15 cellular contexts compared by ENCODE assay signal in genomic region chr15:80210612-80211554, GRCh38. TPM values are rescaled to one million over a fixed set of nuclear protein-coding genes. Genes with fewer than 3 reads are reported as not detected.
A peak's percentile ranks its signal among the peaks of the same experiment; 100 is the strongest.
DNase-seq lines count a peak whose midpoint lies in the region; ATAC-seq, FAIRE-seq and TF ChIP-seq lines count a peak whose summit lies in the region.
"Had no signal": no experiment of that assay in that cellular context is flagged by ENCODE, and none has a peak within 500 bp of the region (broad histone marks: within the 10 kb centered on the region; RNA-seq: fewer than 3 reads in every experiment).

No MANE protein-coding gene starts in this region.

- CTCF ChIA-PET in HepG2 (lab: Yijun Ruan, JAX; ENCODE audit: low intra/inter-chr PET ratio, low total read pairs), result no interaction called here

- POLR2A ChIA-PET in HepG2 (lab: Yijun Ruan, JAX), result no interaction called here

- BruUV-seq in HepG2 (replicated peaks; lab: Mats Ljungman, UMichigan), result no TSS peak

- H3K27me3 ChIP-seq in GM06990 (replicated peaks; ENCODE audit: control insufficient read depth, insufficient read depth, low read length) (no peaks in the 10 kb centered on the region), OCI-LY3 (ENCODE audit: low read depth, low read length) (peaks cover 21% of the 10 kb centered on the region), HepG2 (ENCODE audit: control insufficient read depth in 1 of 2, insufficient read depth in 2 of 2, low read length in 2 of 2) (no peaks in the 10 kb centered on the region), lower lobe of right lung (ENCODE audit: low read depth) (no peaks in the 10 kb centered on the region)

- TF ChIP-seq RAD21 in HepG2 (CRISPR knock-in tag; IDR thresholded peaks at IDR 0.05), result no peak

- WGBS in HepG2 (ENCODE audit: low lambda C conversion rate), result 76% methylated on average over 12 of the region's 12 CpGs

- DNase-seq in GM06990 (ENCODE audit: extremely low read depth, insufficient read length) (peak; percentile 14), HepG2 (ENCODE audit: low spot score) (no peak), lower lobe of right lung (no peak), hepatic stellate cell (ENCODE audit: low spot score) (no peak)
- no peak for DNase-seq in activated effector memory CD4-positive, alpha-beta T cell treated with anti-CD3 and anti-CD28 coated beads, Interleukin-2, amount 50 U/mL, for 16 hours
- DNase-seq: activated CD4-positive, alpha-beta T cell treated with anti-CD3 and anti-CD28 coated beads, Interleukin-2, amount 50 U/mL, for 4 hours; anterior cingulate cortex; NCI-H510A treated with DMSO at 0.1 percent for 48 hours had no signal

- H3K9ac ChIP-seq in OCI-LY3 (ENCODE audit: low read length) (no peak overlapping the region), HepG2 (ENCODE audit: insufficient read depth, low read depth, low read length) (no peak overlapping the region)

- H2AFZ ChIP-seq in OCI-LY3 (ENCODE audit: low read depth, low read length) (peak overlapping the region; percentile 68), HepG2 (ENCODE audit: low read length) (no peak overlapping the region)

- no peaks in the 10 kb centered on the region for H3K79me2 ChIP-seq in OCI-LY3 (ENCODE audit: low read length)
- H3K79me2 ChIP-seq in HepG2 (ENCODE audit: insufficient read depth, low read length), result no peaks in the 10 kb centered on the region

- H3K27ac ChIP-seq in OCI-LY3 (ENCODE audit: low read length) (no peak overlapping the region), HepG2 (ENCODE audit: extremely low read length, insufficient read depth, low read length) (no peak overlapping the region), lower lobe of right lung (no peak overlapping the region)
- H3K27ac ChIP-seq: neutrophil had no signal

- intact Hi-C loops in HepG2 (cut with micrococcal nuclease; ENCODE audit: unreplicated experiment), result no loop called here
- intact Hi-C loops in lower lobe of right lung (cut with DNase I), result no loop called here

- in situ Hi-C loops in HepG2 (cut with HindIII; ENCODE audit: extremely low pct_ligation_motif_present, low pct_unique_long_range_greater_than_20kb), result no loop called here

- TF ChIP-seq CTCF in GM06990 (IDR thresholded peaks at IDR 0.05; ENCODE audit: insufficient read depth, low read length, poor library complexity, severe bottlenecking), result no peak
- no peak for TF ChIP-seq CTCF in OCI-LY3 (IDR thresholded peaks at IDR 0.05; ENCODE audit: low read depth, low read length)
- TF ChIP-seq CTCF in HepG2 (CRISPR knock-in tag; IDR thresholded peaks at IDR 0.05), result no peak
- no peak for TF ChIP-seq CTCF in lower lobe of right lung (IDR thresholded peaks at IDR 0.05)

- FAIRE-seq in HepG2 (lab: Jason Lieb, UNC), result no peak

- TF ChIP-seq POLR2A in HepG2 (IDR thresholded peaks at IDR 0.05; ENCODE audit: insufficient read depth in 1 of 2, low read depth in 2 of 2, low read length in 2 of 2), result no peak

- TF ChIP-seq EP300 in HepG2 (IDR thresholded peaks at IDR 0.05; ENCODE audit: low read depth in 2 of 2, low read length in 2 of 2) (no peak), HepG2 (CRISPR knock-in tag; IDR thresholded peaks at IDR 0.05; ENCODE audit: borderline replicate concordance) (no peak)

- H3K4me2 ChIP-seq in OCI-LY3 (ENCODE audit: low read length) (peak overlapping the region; percentile 66), HepG2 (ENCODE audit: low read depth, low read length) (no peak overlapping the region)

- H4K20me1 ChIP-seq in OCI-LY3 (ENCODE audit: insufficient read depth, low read length) (no peaks in the 10 kb centered on the region), HepG2 (ENCODE audit: insufficient read depth, low read length) (no peaks in the 10 kb centered on the region)

- H3K9me3 ChIP-seq in OCI-LY3 (ENCODE audit: insufficient read depth, low read length) (no peaks in the 10 kb centered on the region), HepG2 (ENCODE audit: low read length) (0 out of 2 replicates have a peak, but pooled peaks cover 4% of the 10 kb centered on the region), lower lobe of right lung (no peaks in the 10 kb centered on the region)
- H3K9me3 ChIP-seq: neutrophil had no signal

- H3K4me3 ChIP-seq in GM06990 (replicated peaks; ENCODE audit: low read depth, low read length) (no peak overlapping the region), OCI-LY3 (ENCODE audit: low read length) (peak overlapping the region; percentile 24), HepG2 (replicated peaks in 1 of 3; ENCODE audit: insufficient read depth in 1 of 3, low read depth in 2 of 3, low read length in 3 of 3) (no peak overlapping the region), lower lobe of right lung (no peak overlapping the region)

- peaks cover 19% of the 10 kb centered on the region for H3K4me1 ChIP-seq in OCI-LY3 (ENCODE audit: low read length)
- peaks cover 65% of the 10 kb centered on the region for H3K4me1 ChIP-seq in HepG2 (ENCODE audit: insufficient read depth, low read length)
- H3K4me1 ChIP-seq in lower lobe of right lung, result no peaks in the 10 kb centered on the region

- ATAC-seq in GM21576 (IDR thresholded peaks at IDR 0.05; ENCODE audit: unreplicated experiment), result peak; percentile 55
- ATAC-seq in HepG2, result peak; percentile 51
- no peak for ATAC-seq in lower lobe of right lung
- no peak for ATAC-seq in HG03521 (IDR thresholded peaks at IDR 0.05; ENCODE audit: unreplicated experiment)

- H3K36me3 ChIP-seq in GM06990 (ENCODE audit: control insufficient read depth, insufficient read depth, low read length) (no peaks in the 10 kb centered on the region), OCI-LY3 (replicated peaks; ENCODE audit: low read depth, low read length) (no peaks in the 10 kb centered on the region), HepG2 (replicated peaks in 1 of 2; ENCODE audit: control insufficient read depth in 1 of 2, insufficient read depth in 2 of 2, low read length in 2 of 2) (no peaks in the 10 kb centered on the region), lower lobe of right lung (no peaks in the 10 kb centered on the region)
- H3K36me3 ChIP-seq: neutrophil had no signal

TF ChIP-seq in HepG2, 621 proteins besides CTCF, POLR2A, EP300 and RAD21 (continues in another document):
- no peak for TF ChIP-seq MEIS2 (CRISPR knock-in tag; IDR thresholded peaks at IDR 0.05)
- no peak for TF ChIP-seq HDAC1 (CRISPR knock-in tag; IDR thresholded peaks at IDR 0.05)
- no peak for TF ChIP-seq SOX13 (IDR thresholded peaks at IDR 0.05)
- no peak for TF ChIP-seq SOX13 (CRISPR knock-in tag; conservative IDR thresholded peaks at IDR 0.05 in 1 of 2, IDR thresholded peaks at IDR 0.05 in 1 of 2)

RNA-seq across cellular contexts. Expression of gene CTXND1, which starts 41.1 kb away (rescaled TPM):
- total RNA-seq in HepG2 (2016; rRNA removed; fragmentation: Illumina TruSeq; extraction: Trizol) (2.1 and 2.5 TPM in 2 replicates), lower lobe of right lung (1.8 TPM)
- total RNA-seq in HepG2 (2016; cell fraction: cytosol; rRNA removed; fragmentation: Illumina TruSeq; extraction: Trizol; ENCODE audit: low read depth), result 4.1 TPM in 2 replicates
- total RNA-seq in HepG2 (2016; cell fraction: insoluble cytoplasmic fraction; rRNA removed; fragmentation: Illumina TruSeq; extraction: Trizol), result 1.9 and 2.3 TPM in 2 replicates
- 6.4 TPM in 2 replicates for total RNA-seq in HepG2 (2016; cell fraction: membrane; rRNA removed; fragmentation: Illumina TruSeq; extraction: Trizol)
- total RNA-seq in HepG2 (2016; cell fraction: nucleus; rRNA removed; fragmentation: Illumina TruSeq; extraction: Trizol), result 1.4 and 1.7 TPM in 2 replicates
- polyA plus RNA-seq in HepG2 (2011; rRNA removed), result 0.91 and 1.2 TPM in 2 replicates
- polyA plus RNA-seq in HepG2 (2011; cell fraction: cytosol; rRNA removed), result 0.81 and 1.0 TPM in 2 replicates
- 0.52 and 0.61 TPM in 2 replicates for polyA plus RNA-seq in HepG2 (2011; cell fraction: nucleus; rRNA removed)
- polyA plus RNA-seq in HepG2 (2012), result 0.36 and 0.52 TPM in 2 replicates
- polyA plus RNA-seq in HepG2 (2016; cell fraction: cytosol; fragmentation: Illumina TruSeq; extraction: Trizol; ENCODE audit: low read depth), result 5.6 and 6.2 TPM in 2 replicates
- 3.3 and 4.1 TPM in 2 replicates for polyA plus RNA-seq in HepG2 (2016; cell fraction: insoluble cytoplasmic fraction; fragmentation: Illumina TruSeq; extraction: Trizol; ENCODE audit: low read depth)
- 8.7 and 9.1 TPM in 2 replicates for polyA plus RNA-seq in HepG2 (2016; cell fraction: membrane; fragmentation: Illumina TruSeq; extraction: Trizol; ENCODE audit: low read depth)
- 3.4 and 3.5 TPM in 2 replicates for polyA plus RNA-seq in HepG2 (2016; cell fraction: nucleus; fragmentation: Illumina TruSeq; extraction: Trizol; ENCODE audit: insufficient read depth, low read depth)
- 1.6 TPM in 1 of 2 replicates, not detected in the other for polyA minus RNA-seq in HepG2 (2011; rRNA and poly(A)+ RNA removed; ENCODE audit: low replicate concordance)
- 0.79 and 1.1 TPM in 2 replicates for polyA minus RNA-seq in HepG2 (2011; cell fraction: cytosol; rRNA and poly(A)+ RNA removed)
- polyA minus RNA-seq in HepG2 (2011; cell fraction: nucleus; rRNA and poly(A)+ RNA removed), result 0.75 and 1.2 TPM in 2 replicates
- total RNA-seq: A673; activated T-helper 2 cell treated with anti-CD3 and anti-CD28 coated beads, Interferon-gamma antibody, Interleukin-2, Interleukin-4, amounts not matched to agents 10 μg/mL and 5 μg/mL and 100 μg/mL, durations not matched to agents 14 hours and 24 hours and 36 hours; subcutaneous adipose tissue had no signal

RNA-seq across cellular contexts. Expression of gene FAH, which starts 58.1 kb away (rescaled TPM):
- total RNA-seq in HepG2 (2016; rRNA removed; fragmentation: Illumina TruSeq; extraction: Trizol) (75.0 and 94.1 TPM in 2 replicates), lower lobe of right lung (25.6 TPM)
- 27.3 and 29.8 TPM in 2 replicates for total RNA-seq in HepG2 (2016; cell fraction: cytosol; rRNA removed; fragmentation: Illumina TruSeq; extraction: Trizol; ENCODE audit: low read depth)
- 73.4 and 102 TPM in 2 replicates for total RNA-seq in HepG2 (2016; cell fraction: insoluble cytoplasmic fraction; rRNA removed; fragmentation: Illumina TruSeq; extraction: Trizol)
- total RNA-seq in HepG2 (2016; cell fraction: membrane; rRNA removed; fragmentation: Illumina TruSeq; extraction: Trizol), result 34.1 and 35.6 TPM in 2 replicates
- 43.8 and 46.1 TPM in 2 replicates for total RNA-seq in HepG2 (2016; cell fraction: nucleus; rRNA removed; fragmentation: Illumina TruSeq; extraction: Trizol)
- polyA plus RNA-seq in HepG2 (2011; rRNA removed), result 36.6 and 52.3 TPM in 2 replicates
- polyA plus RNA-seq in HepG2 (2011; cell fraction: cytosol; rRNA removed), result 38.0 and 43.2 TPM in 2 replicates
- 56.1 and 84.1 TPM in 2 replicates for polyA plus RNA-seq in HepG2 (2011; cell fraction: nucleus; rRNA removed)
- 47.4 and 51.9 TPM in 2 replicates for polyA plus RNA-seq in HepG2 (2012)
- polyA plus RNA-seq in HepG2 (2016; cell fraction: cytosol; fragmentation: Illumina TruSeq; extraction: Trizol; ENCODE audit: low read depth), result 29.3 and 29.7 TPM in 2 replicates
- 90.8 and 98.1 TPM in 2 replicates for polyA plus RNA-seq in HepG2 (2016; cell fraction: insoluble cytoplasmic fraction; fragmentation: Illumina TruSeq; extraction: Trizol; ENCODE audit: low read depth)
- 27.0 and 31.7 TPM in 2 replicates for polyA plus RNA-seq in HepG2 (2016; cell fraction: membrane; fragmentation: Illumina TruSeq; extraction: Trizol; ENCODE audit: low read depth)
- 51.2 and 62.5 TPM in 2 replicates for polyA plus RNA-seq in HepG2 (2016; cell fraction: nucleus; fragmentation: Illumina TruSeq; extraction: Trizol; ENCODE audit: insufficient read depth, low read depth)
- 32.6 and 139 TPM in 2 replicates for polyA minus RNA-seq in HepG2 (2011; rRNA and poly(A)+ RNA removed; ENCODE audit: low replicate concordance)
- polyA minus RNA-seq in HepG2 (2011; cell fraction: cytosol; rRNA and poly(A)+ RNA removed), result 38.0 and 39.1 TPM in 2 replicates
- 33.9 and 43.5 TPM in 2 replicates for polyA minus RNA-seq in HepG2 (2011; cell fraction: nucleus; rRNA and poly(A)+ RNA removed)

Comparison
In these comparisons a context has a peak if more than half of its experiments do, and no peak if none do; other contexts are left out.
1. ATAC-seq: peak in GM21576 (single experiment) and HepG2 (single experiment); none in lower lobe of right lung (0 of 2) and HG03521 (single experiment).